2 cellular contexts compared by ENCODE assay signal in genomic region chr5:122835681-122836080, GRCh38.
TF ChIP-seq lines count a peak whose summit lies in the region.

No MANE protein-coding gene starts in this region.

TF ChIP-seq in HepG2, 621 proteins besides CTCF, POLR2A, EP300 and RAD21:
- no peak for TF ChIP-seq ZBTB10 (CRISPR knock-in tag; IDR thresholded peaks at IDR 0.05; ENCODE audit: borderline replicate concordance)
- no peak for TF ChIP-seq ZNF7 (CRISPR knock-in tag; IDR thresholded peaks at IDR 0.05)
- no peak for TF ChIP-seq ETV6 (CRISPR knock-in tag; conservative IDR thresholded peaks at IDR 0.05)
- TF ChIP-seq SNAI1 (CRISPR knock-in tag; IDR thresholded peaks at IDR 0.05; ENCODE audit: borderline replicate concordance), result no peak
- TF ChIP-seq PCBP2 (optimal IDR thresholded peaks at IDR 0.05; ENCODE audit: low read depth, low read length, poor library complexity, severe bottlenecking), result no peak
- no peak for TF ChIP-seq ZNF652 (CRISPR knock-in tag; IDR thresholded peaks at IDR 0.05; ENCODE audit: borderline replicate concordance, low read depth)
- TF ChIP-seq ZNF407 (CRISPR knock-in tag; IDR thresholded peaks at IDR 0.05; ENCODE audit: not compliant biosample characterization), result no peak
- TF ChIP-seq TAF1 (CRISPR knock-in tag; IDR thresholded peaks at IDR 0.05), result no peak
- no peak for TF ChIP-seq CREB1 (IDR thresholded peaks at IDR 0.05)
- TF ChIP-seq CREB1 (CRISPR knock-in tag; IDR thresholded peaks at IDR 0.05), result no peak
- TF ChIP-seq ZNF34 (CRISPR knock-in tag; IDR thresholded peaks at IDR 0.05; ENCODE audit: borderline replicate concordance), result no peak
- TF ChIP-seq CBX5 (CRISPR knock-in tag; IDR thresholded peaks at IDR 0.05; ENCODE audit: borderline replicate concordance), result no peak
- TF ChIP-seq FOXJ3 (CRISPR knock-in tag; IDR thresholded peaks at IDR 0.05; ENCODE audit: borderline replicate concordance), result no peak
- TF ChIP-seq ZBTB39 (CRISPR knock-in tag; IDR thresholded peaks at IDR 0.05), result no peak
- TF ChIP-seq TRIM24 (CRISPR knock-in tag; IDR thresholded peaks at IDR 0.05), result no peak
TF ChIP-seq in HepG2: peak in this region for 0.

TF ChIP-seq in WTC11, 78 proteins besides CTCF, POLR2A, EP300 and RAD21:
- TF ChIP-seq ATF1 (CRISPR knock-in tag; IDR thresholded peaks at IDR 0.05) (no peak), ESRRA (CRISPR knock-in tag; IDR thresholded peaks at IDR 0.05; ENCODE audit: borderline replicate concordance) (no peak), SMAD4 (CRISPR knock-in tag; IDR thresholded peaks at IDR 0.05) (no peak), JAZF1 (CRISPR knock-in tag; IDR thresholded peaks at IDR 0.05) (no peak), ZSCAN18 (CRISPR knock-in tag; IDR thresholded peaks at IDR 0.05) (no peak), CREM (CRISPR knock-in tag; IDR thresholded peaks at IDR 0.05) (no peak), FOXP1 (CRISPR knock-in tag; IDR thresholded peaks at IDR 0.05; ENCODE audit: borderline replicate concordance) (no peak), PREB (CRISPR knock-in tag; IDR thresholded peaks at IDR 0.05; ENCODE audit: borderline replicate concordance) (no peak), KAT7 (CRISPR knock-in tag; IDR thresholded peaks at IDR 0.05; ENCODE audit: borderline replicate concordance) (no peak), ZNF532 (CRISPR knock-in tag; IDR thresholded peaks at IDR 0.05; ENCODE audit: borderline replicate concordance) (no peak), CBFB (CRISPR knock-in tag; IDR thresholded peaks at IDR 0.05; ENCODE audit: low read depth) (no peak), MLX (CRISPR knock-in tag; IDR thresholded peaks at IDR 0.05) (no peak), ZNF416 (CRISPR knock-in tag; IDR thresholded peaks at IDR 0.05) (no peak), AFF4 (CRISPR knock-in tag; IDR thresholded peaks at IDR 0.05; ENCODE audit: borderline replicate concordance) (no peak), ZNF232 (CRISPR knock-in tag; IDR thresholded peaks at IDR 0.05) (no peak), SP1 (CRISPR knock-in tag; conservative IDR thresholded peaks at IDR 0.05) (no peak), ZNF425 (CRISPR knock-in tag; conservative IDR thresholded peaks at IDR 0.05) (no peak), E2F1 (CRISPR knock-in tag; IDR thresholded peaks at IDR 0.05) (no peak)
